Comparison of ENCODE assay signal across 1 cellular context in genomic region chr19:54190942-54191670, GRCh38.
A peak's percentile ranks its signal among the peaks of the same experiment; 100 is the strongest.
TF ChIP-seq lines count a peak whose summit lies in the region.

Gene TSEN34, plus strand, starts transcription at chr19:54191308. Its CDS starts 57 bp downstream, at chr19:54191365.

TF ChIP-seq in HepG2, 621 proteins besides CTCF, POLR2A, EP300 and RAD21 (continued from another document and continues in another):
- TF ChIP-seq ARID5B (CRISPR knock-in tag; IDR thresholded peaks at IDR 0.05) = no peak
- peak; percentile 78 for TF ChIP-seq KMT2A (CRISPR knock-in tag; IDR thresholded peaks at IDR 0.05)
- no peak for TF ChIP-seq GMEB2 (CRISPR knock-in tag; IDR thresholded peaks at IDR 0.05; ENCODE audit: low read depth)
- TF ChIP-seq ZNF580 (CRISPR knock-in tag; IDR thresholded peaks at IDR 0.05; ENCODE audit: borderline replicate concordance, low read depth) = peak; percentile 19; the same call in 1 of the 2 replicates
- TF ChIP-seq ZNF17 (CRISPR knock-in tag; IDR thresholded peaks at IDR 0.05) = no peak
- no peak for TF ChIP-seq ZNF101 (CRISPR knock-in tag; IDR thresholded peaks at IDR 0.05; ENCODE audit: borderline replicate concordance, low read depth)
- TF ChIP-seq HDAC6 (IDR thresholded peaks at IDR 0.05; ENCODE audit: low read depth, low read length) = no peak
- no peak for TF ChIP-seq ZNF781 (CRISPR knock-in tag; IDR thresholded peaks at IDR 0.05; ENCODE audit: borderline replicate concordance, not compliant biosample characterization)
- TF ChIP-seq PLRG1 (conservative IDR thresholded peaks at IDR 0.05) = no peak
- no peak for TF ChIP-seq ZNF460 (CRISPR knock-in tag; IDR thresholded peaks at IDR 0.05; ENCODE audit: borderline replicate concordance)
- peak; percentile 68; the same call in 2 of the 3 replicates for TF ChIP-seq MXI1 (IDR thresholded peaks at IDR 0.05; ENCODE audit: borderline replicate concordance, low read depth, low read length)
- peak; percentile 85; the same call in 1 of the 2 replicates for TF ChIP-seq ZNF235 (CRISPR knock-in tag; IDR thresholded peaks at IDR 0.05; ENCODE audit: borderline replicate concordance)
- TF ChIP-seq FOXC1 (CRISPR knock-in tag; IDR thresholded peaks at IDR 0.05; ENCODE audit: borderline replicate concordance) = no peak
- 0 out of 2 replicates have a peak, but pooled peaks have one; percentile 17 for TF ChIP-seq ZNF329 (CRISPR knock-in tag; IDR thresholded peaks at IDR 0.05; ENCODE audit: low read depth)
- TF ChIP-seq ZFP36 (IDR thresholded peaks at IDR 0.05; ENCODE audit: borderline replicate concordance, low read depth, low read length, partially characterized antibody) = no peak
- no peak for TF ChIP-seq HNRNPL (IDR thresholded peaks at IDR 0.05; ENCODE audit: low read depth, low read length)
- 0 out of 2 replicates have a peak, but pooled peaks have one; percentile 72 for TF ChIP-seq ZNF709 (CRISPR knock-in tag; IDR thresholded peaks at IDR 0.05)
- TF ChIP-seq PAX8 (CRISPR knock-in tag; IDR thresholded peaks at IDR 0.05; ENCODE audit: borderline replicate concordance) = no peak
- TF ChIP-seq ZNF430 (CRISPR knock-in tag; IDR thresholded peaks at IDR 0.05) = peak; percentile 30; the same call in 1 of the 2 replicates
- TF ChIP-seq USF2 (IDR thresholded peaks at IDR 0.05; ENCODE audit: low read depth, low read length) = no peak
- TF ChIP-seq USF2 (CRISPR knock-in tag; IDR thresholded peaks at IDR 0.05; ENCODE audit: borderline replicate concordance) = no peak
- no peak for TF ChIP-seq ZNF282 (IDR thresholded peaks at IDR 0.05; ENCODE audit: partially characterized antibody)
- TF ChIP-seq PREB (CRISPR knock-in tag; IDR thresholded peaks at IDR 0.05) = no peak
- TF ChIP-seq ZNF256 (CRISPR knock-in tag; conservative IDR thresholded peaks at IDR 0.05) = no peak
- TF ChIP-seq LRRFIP1 (CRISPR knock-in tag; conservative IDR thresholded peaks at IDR 0.05) = no peak
- TF ChIP-seq ZNF878 (CRISPR knock-in tag; IDR thresholded peaks at IDR 0.05) = no peak
- no peak for TF ChIP-seq ZNF567 (CRISPR knock-in tag; IDR thresholded peaks at IDR 0.05; ENCODE audit: borderline replicate concordance)
- TF ChIP-seq AHR (CRISPR knock-in tag; IDR thresholded peaks at IDR 0.05) = peak; percentile 20; the same call in 1 of the 2 replicates
- no peak for TF ChIP-seq PITX1 (CRISPR knock-in tag; IDR thresholded peaks at IDR 0.05)
- TF ChIP-seq SNAPC4 (CRISPR knock-in tag; IDR thresholded peaks at IDR 0.05) = 0 out of 2 replicates have a peak, but pooled peaks have one; percentile 4
- no peak for TF ChIP-seq E2F5 (CRISPR knock-in tag; conservative IDR thresholded peaks at IDR 0.05)
- no peak for TF ChIP-seq ZNF124 (CRISPR knock-in tag; IDR thresholded peaks at IDR 0.05)
- TF ChIP-seq ATF4 (CRISPR knock-in tag; IDR thresholded peaks at IDR 0.05) = 0 out of 4 replicates have a peak, but pooled peaks of 1 of the 2 experiments have one; percentile 34
- TF ChIP-seq ASH2L (IDR thresholded peaks at IDR 0.05; ENCODE audit: insufficient read length, low read depth, low read length) = peak; percentile 66
- TF ChIP-seq HMGA1 (CRISPR knock-in tag; conservative IDR thresholded peaks at IDR 0.05) = no peak
- TF ChIP-seq ZBTB43 (CRISPR knock-in tag; conservative IDR thresholded peaks at IDR 0.05) = no peak
- TF ChIP-seq ZNF232 (CRISPR knock-in tag; IDR thresholded peaks at IDR 0.05; ENCODE audit: borderline replicate concordance) = no peak
- no peak for TF ChIP-seq ZNF335 (CRISPR knock-in tag; IDR thresholded peaks at IDR 0.05)
